ENCODE assay signal across 32 cellular contexts in the genomic region with DNA sequence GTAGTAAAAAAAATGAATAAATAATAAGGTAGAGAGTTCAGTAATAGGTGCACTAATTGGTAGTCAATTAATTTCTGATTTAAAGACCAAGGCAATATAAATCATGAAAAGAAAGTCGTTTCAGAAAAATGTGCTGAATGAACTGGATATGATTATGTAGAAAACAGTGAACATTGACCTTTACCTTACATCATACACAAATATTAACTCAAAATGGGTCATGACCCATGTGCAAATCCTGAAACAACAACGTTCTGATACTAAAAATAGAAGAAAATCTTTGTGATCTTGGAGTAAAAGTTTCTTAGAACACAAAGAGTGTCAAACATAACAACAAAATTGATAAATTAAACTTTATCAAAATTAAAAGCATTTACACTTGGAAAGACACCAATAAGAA. TPM values are rescaled to one million over a fixed set of nuclear protein-coding genes. Genes with fewer than 3 reads are reported as not detected.
"Had no signal": no experiment of that assay in that cellular context is flagged by ENCODE, and none has a peak within 500 bp of the region (broad histone marks: within the 10 kb centered on the region; RNA-seq: fewer than 3 reads in every experiment).

No MANE protein-coding gene starts in this region.

- H3K4me3 ChIP-seq: pancreas, prostate gland, right atrium auricular region, skin epidermis, smooth muscle cell, spleen, suprapubic skin, testis, tibial artery, transverse colon, upper lobe of right lung, uterus had no signal

- H3K27ac Mint-ChIP-seq: natural killer cell; nephron; stimulated activated memory B cell treated with anti-CD40 and anti-IgM and Interleukin-4, amounts not matched to agents 10 μg/mL and 1 μg/mL and 100 μg/mL, for 72 hours; stimulated activated naive CD8-positive, alpha-beta T cell treated with anti-CD3 and anti-CD28 coated beads, Interleukin-15, amount 100 ng/mL, for 72 hours; type B pancreatic cell had no signal

- H3K9me3 ChIP-seq: neutrophil, pancreas, prostate gland, right atrium auricular region, spleen, suprapubic skin, testis, tibial artery, transverse colon, upper lobe of right lung, uterus had no signal

- H3K36me3 Mint-ChIP-seq: naive thymus-derived CD4-positive, alpha-beta T cell; natural killer cell; stimulated activated memory B cell treated with anti-CD40 and anti-IgM and Interleukin-4, amounts not matched to agents 10 μg/mL and 1 μg/mL and 100 μg/mL, for 72 hours; type B pancreatic cell had no signal

- H3K36me3 ChIP-seq: neutrophil, pancreas, prostate gland, right atrium auricular region, spleen, suprapubic skin, tibial artery, transverse colon, upper lobe of right lung, uterus had no signal

- H3K4me2 ChIP-seq: smooth muscle cell had no signal

- H3K4me1 ChIP-seq: pancreas, prostate gland, right atrium auricular region, spleen, suprapubic skin, testis, tibial artery, transverse colon, upper lobe of right lung, uterus had no signal

- H3K4me1 Mint-ChIP-seq: naive thymus-derived CD4-positive, alpha-beta T cell; natural killer cell; nephron; neural crest cell; stimulated activated memory B cell treated with anti-CD40 and anti-IgM and Interleukin-4, amounts not matched to agents 10 μg/mL and 1 μg/mL and 100 μg/mL, for 72 hours; stimulated activated naive CD8-positive, alpha-beta T cell treated with anti-CD3 and anti-CD28 coated beads, Interleukin-15, amount 100 ng/mL, for 72 hours had no signal

- H3K27me3 Mint-ChIP-seq: naive thymus-derived CD4-positive, alpha-beta T cell; stimulated activated memory B cell treated with anti-CD40 and anti-IgM and Interleukin-4, amounts not matched to agents 10 μg/mL and 1 μg/mL and 100 μg/mL, for 72 hours; stimulated activated naive CD8-positive, alpha-beta T cell treated with anti-CD3 and anti-CD28 coated beads, Interleukin-15, amount 100 ng/mL, for 72 hours; type B pancreatic cell had no signal

- DNase-seq: naive thymus-derived CD4-positive, alpha-beta T cell; natural killer cell; nucleus accumbens; pancreas; retina; spleen; stimulated activated CD4-positive, alpha-beta T cell treated with anti-CD3 and anti-CD28 coated beads, Interleukin-12 subunit alpha, Interleukin-12 subunit beta, amount 100 ng/mL, for 4 hours; stimulated activated CD4-positive, alpha-beta T cell treated with anti-CD3 and anti-CD28 coated beads, Interleukin-1b, Interleukin-23, amount 100 ng/mL, for 48 hours; stimulated activated CD4-positive, alpha-beta T cell treated with anti-CD3 and anti-CD28 coated beads, Interleukin-4, amount 100 ng/mL, for 1 hour; stimulated activated CD4-positive, alpha-beta T cell treated with anti-CD3 and anti-CD28 coated beads, Interleukin-4, amount 100 ng/mL, for 4 hours; stimulated activated CD8-positive, alpha-beta memory T cell treated with anti-CD3 and anti-CD28 coated beads, Interleukin-4, amount 100 ng/mL, for 48 hours; stimulated activated naive CD4-positive, alpha-beta T cell; stimulated activated naive CD8-positive, alpha-beta T cell treated with anti-CD3 and anti-CD28 coated beads, Interleukin-15, amount 100 ng/mL, for 72 hours; stimulated activated naive CD8-positive, alpha-beta T cell treated with anti-CD3 and anti-CD28 coated beads, Interleukin-15, Interleukin-2, amounts not matched to agents 100 U/mL and 50 U/mL, for 24 hours; substantia nigra; testis; tibial artery; transverse colon; upper lobe of right lung; uterus had no signal

- H3K4me3 Mint-ChIP-seq: naive thymus-derived CD4-positive, alpha-beta T cell; natural killer cell; nephron; neural crest cell; stimulated activated memory B cell treated with anti-CD40 and anti-IgM and Interleukin-4, amounts not matched to agents 10 μg/mL and 1 μg/mL and 100 μg/mL, for 72 hours; stimulated activated naive CD8-positive, alpha-beta T cell treated with anti-CD3 and anti-CD28 coated beads, Interleukin-15, amount 100 ng/mL, for 72 hours; type B pancreatic cell had no signal

- ATAC-seq: naive thymus-derived CD4-positive, alpha-beta T cell; natural killer cell; pancreas; sciatic nerve; stimulated activated memory B cell treated with anti-CD40 and anti-IgM and Interleukin-4, amounts not matched to agents 10 μg/mL and 1 μg/mL and 100 μg/mL, for 72 hours; stimulated activated naive CD8-positive, alpha-beta T cell treated with anti-CD3 and anti-CD28 coated beads, Interleukin-15, amount 100 ng/mL, for 72 hours; stimulated activated naive CD8-positive, alpha-beta T cell treated with anti-CD3 and anti-CD28 coated beads, Interleukin-15, Interleukin-2, amounts not matched to agents 100 U/mL and 50 U/mL, for 24 hours; upper lobe of right lung had no signal

- H3K9me3 Mint-ChIP-seq: nephron; neural crest cell; stimulated activated memory B cell treated with anti-CD40 and anti-IgM and Interleukin-4, amounts not matched to agents 10 μg/mL and 1 μg/mL and 100 μg/mL, for 72 hours; stimulated activated naive CD8-positive, alpha-beta T cell treated with anti-CD3 and anti-CD28 coated beads, Interleukin-15, amount 100 ng/mL, for 72 hours; type B pancreatic cell had no signal

- H3K27me3 ChIP-seq: neutrophil, pancreas, right atrium auricular region, spleen, suprapubic skin, testis, tibial artery, transverse colon, upper lobe of right lung, uterus had no signal

- H3K27ac ChIP-seq: neutrophil, pancreas, prostate gland, right atrium auricular region, skin epidermis, spleen, suprapubic skin, testis, tibial artery, transverse colon, upper lobe of right lung, uterus had no signal

RNA-seq across cellular contexts. Expression of a gene that starts 39.1 kb away (rescaled TPM):
- total RNA-seq: naive thymus-derived CD4-positive, alpha-beta T cell; natural killer cell; pulmonary artery endothelial cell had no signal
